20 cellular contexts compared by ENCODE assay signal in the genomic region with DNA sequence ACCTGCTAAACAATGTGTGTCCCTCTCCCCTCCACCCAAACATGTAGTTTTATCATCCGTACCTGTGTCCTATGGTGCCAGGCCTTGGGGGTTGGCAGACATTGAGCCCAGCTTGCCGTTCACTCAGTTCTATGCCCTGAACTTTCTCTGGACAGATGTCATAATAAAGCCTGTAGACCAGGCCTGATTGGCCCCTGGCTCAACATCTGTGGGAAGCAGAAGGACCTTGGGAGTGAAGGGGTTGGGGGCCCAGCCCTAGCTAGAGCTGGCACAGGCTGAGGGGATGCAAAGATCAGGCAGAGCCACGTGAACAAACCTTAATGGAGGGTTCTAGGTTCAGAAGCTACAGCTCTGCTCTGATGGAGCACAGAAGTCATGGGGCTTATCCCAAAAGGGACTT.
"Had no signal": no experiment of that assay in that cellular context is flagged by ENCODE, and none has a peak within 500 bp of the region (broad histone marks: within the 10 kb centered on the region; RNA-seq: fewer than 3 reads in every experiment).

No MANE protein-coding gene starts in this region.

- H3K36me3 ChIP-seq: heart left ventricle, ovary, spleen, tibial nerve had no signal

- H3K4me3 Mint-ChIP-seq: effector memory CD8-positive, alpha-beta T cell; naive thymus-derived CD4-positive, alpha-beta T cell; nephron progenitor cell; stimulated activated naive B cell treated with anti-CD40 and anti-IgM and Interleukin-4, amounts not matched to agents 10 μg/mL and 1 μg/mL and 100 μg/mL, for 72 hours; stimulated activated naive CD8-positive, alpha-beta T cell treated with anti-CD3 and anti-CD28 coated beads, Interleukin-15, amount 100 ng/mL, for 72 hours had no signal

- DNase-seq: central memory CD4-positive, alpha-beta T cell; effector memory CD8-positive, alpha-beta T cell; foreskin melanocyte; heart left ventricle; hippocampal formation; left colon; left ventricle myocardium superior; mesendoderm; naive thymus-derived CD4-positive, alpha-beta T cell; nephron progenitor cell; ovary; spleen; stimulated activated CD4-positive, alpha-beta T cell treated with anti-CD3 and anti-CD28 coated beads, Interleukin-15, amount 100 ng/mL, for 24 hours; stimulated activated CD4-positive, alpha-beta T cell treated with anti-CD3 and anti-CD28 coated beads, Interleukin-1b, Interleukin-23, amount 100 ng/mL, for 48 hours; stimulated activated CD4-positive, alpha-beta T cell treated with anti-CD3 and anti-CD28 coated beads, Interleukin-4, amount 100 ng/mL, for 24 hours; stimulated activated naive B cell treated with anti-CD40 and anti-IgM and Interleukin-4, amounts not matched to agents 10 μg/mL and 1 μg/mL and 100 μg/mL, for 72 hours; stimulated activated naive CD8-positive, alpha-beta T cell treated with anti-CD3 and anti-CD28 coated beads, Interleukin-15, amount 100 ng/mL, for 72 hours; testis had no signal

- H3K4me1 ChIP-seq: testis, tibial nerve had no signal

- H3K9me3 ChIP-seq: heart left ventricle, ovary, spleen, testis, tibial nerve had no signal

- H3K27ac ChIP-seq: heart left ventricle, ovary, spleen, testis, tibial nerve had no signal

- H3K27me3 ChIP-seq: ovary, testis had no signal

- H3K36me3 Mint-ChIP-seq: naive thymus-derived CD4-positive, alpha-beta T cell; stimulated activated naive B cell treated with anti-CD40 and anti-IgM and Interleukin-4, amounts not matched to agents 10 μg/mL and 1 μg/mL and 100 μg/mL, for 72 hours had no signal

- H3K9me3 Mint-ChIP-seq: effector memory CD8-positive, alpha-beta T cell; nephron progenitor cell; stimulated activated naive CD8-positive, alpha-beta T cell treated with anti-CD3 and anti-CD28 coated beads, Interleukin-15, amount 100 ng/mL, for 72 hours had no signal

- H3K27ac Mint-ChIP-seq: effector memory CD8-positive, alpha-beta T cell; naive thymus-derived CD4-positive, alpha-beta T cell; nephron progenitor cell; stimulated activated naive B cell treated with anti-CD40 and anti-IgM and Interleukin-4, amounts not matched to agents 10 μg/mL and 1 μg/mL and 100 μg/mL, for 72 hours; stimulated activated naive CD8-positive, alpha-beta T cell treated with anti-CD3 and anti-CD28 coated beads, Interleukin-15, amount 100 ng/mL, for 72 hours had no signal

- ATAC-seq: effector memory CD8-positive, alpha-beta T cell; heart left ventricle; left colon; left ventricle myocardium superior; naive thymus-derived CD4-positive, alpha-beta T cell; sciatic nerve; stimulated activated naive B cell treated with anti-CD40 and anti-IgM and Interleukin-4, amounts not matched to agents 10 μg/mL and 1 μg/mL and 100 μg/mL, for 72 hours; stimulated activated naive CD8-positive, alpha-beta T cell treated with anti-CD3 and anti-CD28 coated beads, Interleukin-15, amount 100 ng/mL, for 72 hours had no signal

- H3K4me3 ChIP-seq: heart left ventricle, ovary, spleen, testis, tibial nerve had no signal

- H3K4me1 Mint-ChIP-seq: stimulated activated naive B cell treated with anti-CD40 and anti-IgM and Interleukin-4, amounts not matched to agents 10 μg/mL and 1 μg/mL and 100 μg/mL, for 72 hours had no signal
